In genomic region chr1:181222972-181223371, GRCh38 we compare ENCODE assay signal across 17 cellular contexts.
DNase-seq lines count a peak whose midpoint lies in the region; TF ChIP-seq lines count a peak whose summit lies in the region.
"Had no signal": no experiment of that assay in that cellular context is flagged by ENCODE, and none has a peak within 500 bp of the region (broad histone marks: within the 10 kb centered on the region; RNA-seq: fewer than 3 reads in every experiment).

No MANE protein-coding gene starts in this region.

- no peaks in the 10 kb centered on the region for H3K4me1 ChIP-seq in adrenal gland (replicated peaks in 1 of 2)
- H3K4me1 ChIP-seq in left ventricle myocardium inferior, result no peaks in the 10 kb centered on the region
- H3K4me1 ChIP-seq in osteoblast (ENCODE audit: insufficient read depth, low read length), result no peaks in the 10 kb centered on the region
- H3K4me1 ChIP-seq: BE2C; BLaER1 treated with 17β-estradiol and CSF1 and Interleukin-3, amounts not matched to agents 10 nM and 100 nM; HAP-1 had no signal

- H3K4me2 ChIP-seq in osteoblast (ENCODE audit: insufficient read depth, low read length), result no peak overlapping the region
- H3K4me2 ChIP-seq: BLaER1 treated with 17β-estradiol and CSF1 and Interleukin-3, amounts not matched to agents 10 nM and 100 nM had no signal

- H3K36me3 ChIP-seq in adrenal gland (replicated peaks in 1 of 2), result no peaks in the 10 kb centered on the region
- no peaks in the 10 kb centered on the region for H3K36me3 ChIP-seq in left ventricle myocardium inferior
- H3K36me3 ChIP-seq in osteoblast (ENCODE audit: insufficient read depth, low read length), result no peaks in the 10 kb centered on the region
- H3K36me3 ChIP-seq: BE2C; BLaER1 treated with 17β-estradiol and CSF1 and Interleukin-3, amounts not matched to agents 10 nM and 100 nM; HAP-1 had no signal

- H3K4me3 ChIP-seq in adrenal gland (no peak overlapping the region), left ventricle myocardium inferior (peak overlapping the region; percentile 21), osteoblast (ENCODE audit: insufficient read depth, low read length) (no peak overlapping the region), dorsolateral prefrontal cortex (no peak overlapping the region)
- H3K4me3 ChIP-seq: BLaER1 treated with 17β-estradiol and CSF1 and Interleukin-3, amounts not matched to agents 10 nM and 100 nM; HAP-1 had no signal

- H3K27ac ChIP-seq in adrenal gland, result no peak overlapping the region
- peak overlapping the region; percentile 9 for H3K27ac ChIP-seq in left ventricle myocardium inferior (replicated peaks)
- H3K27ac ChIP-seq in osteoblast (ENCODE audit: low read depth, low read length), result no peak overlapping the region
- H3K27ac ChIP-seq in dorsolateral prefrontal cortex, result no peak overlapping the region
- H3K27ac ChIP-seq: 22Rv1; BLaER1 treated with 17β-estradiol and CSF1 and Interleukin-3, amounts not matched to agents 10 nM and 100 nM had no signal

- DNase-seq in DMS 273 (lab: John Stamatoyannopoulos, UW; ENCODE audit: unreplicated experiment), result peak; percentile 31
- no peak for DNase-seq in DMS 273 treated with DMSO at 0.1 percent for 48 hours (lab: John Stamatoyannopoulos, UW)
- DNase-seq in adrenal gland, result peak in 4 of 7 donors; percentile 10 to 44 (median 18)
- peak; percentile 21 for DNase-seq in left ventricle myocardium inferior
- DNase-seq in osteoblast (ENCODE audit: insufficient read length, low spot score, missing footprints), result peak; percentile 27
- DNase-seq in activated CD4-positive, CD25-positive, alpha-beta regulatory T cell (lab: John Stamatoyannopoulos, UW), result no peak
- no peak for DNase-seq in dorsolateral prefrontal cortex
- DNase-seq: BE2C; CD4-positive, alpha-beta T cell; CD8-positive, alpha-beta memory T cell; DMS153; DND-41; GOT3; HFFc6 had no signal

- TF ChIP-seq CTCF in adrenal gland (IDR thresholded peaks at IDR 0.05) (no peak), left ventricle myocardium inferior (IDR thresholded peaks at IDR 0.05; ENCODE audit: borderline replicate concordance) (no peak), osteoblast (IDR thresholded peaks at IDR 0.05; ENCODE audit: extremely low read depth, low read depth, low read length) (no peak), dorsolateral prefrontal cortex (IDR thresholded peaks at IDR 0.05 in 54 of 56, conservative IDR thresholded peaks at IDR 0.05 in 2 of 56; ENCODE audit: low read depth in 1 of 56, partially characterized antibody in 56 of 56) (no peak)

- no peaks in the 10 kb centered on the region for H3K9me3 ChIP-seq in adrenal gland (replicated peaks in 1 of 3)
- peaks cover 7% of the 10 kb centered on the region for H3K9me3 ChIP-seq in left ventricle myocardium inferior (replicated peaks)
- no peaks in the 10 kb centered on the region for H3K9me3 ChIP-seq in osteoblast (ENCODE audit: low read depth, low read length)
- H3K9me3 ChIP-seq: BE2C, HAP-1 had no signal

- no peaks in the 10 kb centered on the region for H3K27me3 ChIP-seq in adrenal gland
- H3K27me3 ChIP-seq in left ventricle myocardium inferior (ENCODE audit: low read depth), result peaks cover 3% of the 10 kb centered on the region
- H3K27me3 ChIP-seq in osteoblast (ENCODE audit: insufficient read depth, low read length), result no peaks in the 10 kb centered on the region
- peaks cover 0 to 3% (median 0%) of the 10 kb centered on the region in 45 donors for H3K27me3 ChIP-seq in dorsolateral prefrontal cortex
- H3K27me3 ChIP-seq: BLaER1 treated with 17β-estradiol and CSF1 and Interleukin-3, amounts not matched to agents 10 nM and 100 nM had no signal

- no peak overlapping the region for H2AFZ ChIP-seq in osteoblast (ENCODE audit: low read length)

- no peak for TF ChIP-seq POLR2A in adrenal gland (IDR thresholded peaks at IDR 0.05)

- intact Hi-C loops in adrenal gland (cut with DNase I) (no loop called here), left ventricle myocardium inferior (cut with micrococcal nuclease) (no loop called here), dorsolateral prefrontal cortex (cut with DNase I) (no loop called here)

- no peaks in the 10 kb centered on the region for H4K20me1 ChIP-seq in osteoblast (ENCODE audit: insufficient read depth, low read length)
- H4K20me1 ChIP-seq: BLaER1 treated with 17β-estradiol and CSF1 and Interleukin-3, amounts not matched to agents 10 nM and 100 nM had no signal

- 46 to 64% (median 55%) methylated on average over 3 of the region's 3 CpGs for WGBS in adrenal gland, 4 donors

- H3K79me2 ChIP-seq in osteoblast (ENCODE audit: insufficient read depth, low read length), result no peaks in the 10 kb centered on the region

Comparison
In these comparisons a context has a peak if more than half of its experiments do, and no peak if none do; other contexts are left out.
1. DNase-seq: peak in DMS 273 (single experiment), adrenal gland (4 of 7), left ventricle myocardium inferior (single experiment) and osteoblast (single experiment); none in DMS 273 treated with DMSO at 0.1 percent for 48 hours (single experiment), activated CD4-positive, CD25-positive, alpha-beta regulatory T cell (0 of 4) and dorsolateral prefrontal cortex (0 of 10).